12 cellular contexts compared by ENCODE assay signal in the genomic region with DNA sequence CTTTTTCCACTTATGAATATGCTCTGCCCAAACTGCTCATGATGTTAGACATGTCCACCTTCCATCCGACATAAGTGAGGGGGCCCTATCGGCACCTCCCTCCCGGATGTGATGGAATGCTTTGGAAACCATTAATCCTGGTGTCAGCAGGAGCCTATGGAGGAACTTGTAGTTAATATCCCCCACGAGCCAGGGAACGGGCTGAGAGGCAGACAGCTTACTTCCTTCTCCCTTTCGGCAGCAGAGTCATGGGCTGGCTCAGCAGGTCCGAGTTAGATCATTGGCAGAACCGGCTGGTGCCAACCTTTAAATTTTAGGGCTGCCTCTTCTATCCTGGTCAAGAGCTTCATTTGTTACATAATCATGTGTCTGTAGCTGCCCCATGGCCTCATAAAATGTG.
"Had no signal": no experiment of that assay in that cellular context is flagged by ENCODE, and none has a peak within 500 bp of the region (broad histone marks: within the 10 kb centered on the region; RNA-seq: fewer than 3 reads in every experiment).

No MANE protein-coding gene starts in this region.

- H3K36me3 Mint-ChIP-seq: activated CD8-positive, alpha-beta memory T cell treated with anti-CD3 and anti-CD28 coated beads, Interleukin-2, amount 10 ng/mL, durations not matched to agents 7 days and 5 days; activated naive CD8-positive, alpha-beta T cell; memory B cell had no signal

- H3K27me3 ChIP-seq: tibial nerve had no signal

- H3K4me1 ChIP-seq: parathyroid adenoma had no signal

- H3K27ac ChIP-seq: parathyroid adenoma had no signal

- DNase-seq: activated CD4-positive, alpha-beta T cell treated with anti-CD3 and anti-CD28 coated beads for 1 hour; activated CD4-positive, alpha-beta T cell treated with anti-CD3 and anti-CD28 coated beads, Interleukin-2, amount 50 U/mL, for 48 hours; activated CD8-positive, alpha-beta memory T cell treated with anti-CD3 and anti-CD28 coated beads, Interleukin-2, amount 10 ng/mL, durations not matched to agents 7 days and 5 days; activated T-cell treated with anti-CD3 and anti-CD28 coated beads, Interleukin-2, amount 50 U/mL, for 24 hours had no signal

- H3K9me3 Mint-ChIP-seq: T-helper 2 cell treated with Interferon-gamma antibody and Interleukin-4, amounts not matched to agents 5 μg/mL and 100 μg/mL, for 36 hours had no signal

- H3K27ac Mint-ChIP-seq: activated CD8-positive, alpha-beta memory T cell treated with anti-CD3 and anti-CD28 coated beads, Interleukin-2, amount 10 ng/mL, durations not matched to agents 7 days and 5 days; activated naive CD8-positive, alpha-beta T cell; activated T-cell treated with anti-CD3 and anti-CD28 coated beads, Interleukin-2, amount 50 U/mL, for 24 hours; memory B cell; T-helper 2 cell treated with Interferon-gamma antibody and Interleukin-4, amounts not matched to agents 5 μg/mL and 100 μg/mL, for 36 hours had no signal

- H3K4me1 Mint-ChIP-seq: memory B cell had no signal

- H3K4me3 Mint-ChIP-seq: activated CD8-positive, alpha-beta memory T cell treated with anti-CD3 and anti-CD28 coated beads, Interleukin-2, amount 10 ng/mL, durations not matched to agents 7 days and 5 days; activated naive CD8-positive, alpha-beta T cell; activated T-cell treated with anti-CD3 and anti-CD28 coated beads, Interleukin-2, amount 50 U/mL, for 24 hours; memory B cell; neural crest cell; T-helper 2 cell treated with Interferon-gamma antibody and Interleukin-4, amounts not matched to agents 5 μg/mL and 100 μg/mL, for 36 hours had no signal

- H3K4me3 ChIP-seq: skin epidermis, tibial nerve had no signal

- ATAC-seq: activated CD8-positive, alpha-beta memory T cell treated with anti-CD3 and anti-CD28 coated beads, Interleukin-2, amount 10 ng/mL, durations not matched to agents 7 days and 5 days; esophagus mucosa had no signal

- H3K36me3 ChIP-seq: tibial nerve had no signal
